19 cellular contexts compared by ENCODE assay signal in genomic region chr15:52085289-52085688, GRCh38. TPM values are rescaled to one million over a fixed set of nuclear protein-coding genes. Genes with fewer than 3 reads are reported as not detected.
"Had no signal": no experiment of that assay in that cellular context is flagged by ENCODE, and none has a peak within 500 bp of the region (broad histone marks: within the 10 kb centered on the region; RNA-seq: fewer than 3 reads in every experiment).

No MANE protein-coding gene starts in this region.

- H3K4me3 ChIP-seq: heart left ventricle, left ventricle myocardium inferior, prostate gland, spleen had no signal

- ATAC-seq: activated CD8-positive, alpha-beta memory T cell treated with anti-CD3 and anti-CD28 coated beads, Interleukin-2, amount 10 ng/mL, durations not matched to agents 7 days and 5 days; heart left ventricle; sciatic nerve had no signal

- DNase-seq: activated CD4-positive, alpha-beta T cell treated with anti-CD3 and anti-CD28 coated beads, Interleukin-2, amount 50 U/mL, for 48 hours; activated CD4-positive, CD25-positive, alpha-beta regulatory T cell treated with anti-CD3 and anti-CD28 coated beads, Interleukin-2, amount 50 U/mL, for 72 hours; activated CD8-positive, alpha-beta memory T cell treated with anti-CD3 and anti-CD28 coated beads, Interleukin-2, amount 10 ng/mL, durations not matched to agents 7 days and 5 days; activated effector memory CD4-positive, alpha-beta T cell treated with anti-CD3 and anti-CD28 coated beads, Interleukin-2, amount 50 U/mL, for 16 hours; activated T-cell treated with anti-CD3 and anti-CD28 coated beads, Interleukin-2, amount 50 U/mL, for 24 hours; amygdala; cerebellar nuclear complex; endodermal cell; foreskin melanocyte; heart left ventricle; left ventricle myocardium inferior; mesendoderm; occipital lobe; spleen; stimulated activated CD4-positive, alpha-beta T cell treated with anti-CD3 and anti-CD28 coated beads, Interleukin-1b, Interleukin-23, amount 100 ng/mL, for 48 hours; stimulated activated naive CD4-positive, alpha-beta T cell treated with Interleukin-2 at 50 U/mL for 16 hours; trophoblast cell had no signal

- H3K4me1 ChIP-seq: left ventricle myocardium inferior, prostate gland had no signal

- H3K27me3 ChIP-seq: heart left ventricle, spleen had no signal

- H3K36me3 ChIP-seq: heart left ventricle, left ventricle myocardium inferior, prostate gland, spleen had no signal

- H3K9me3 ChIP-seq: prostate gland had no signal

- H3K27ac ChIP-seq: heart left ventricle, left ventricle myocardium inferior, prostate gland, spleen had no signal

RNA-seq across cellular contexts. Expression of gene BCL2L10, which starts 27.3 kb away (rescaled TPM):
- total RNA-seq: activated CD8-positive, alpha-beta memory T cell treated with anti-CD3 and anti-CD28 coated beads, Interleukin-2, amount 10 ng/mL, durations not matched to agents 7 days and 5 days; left ventricle myocardium inferior; sciatic nerve had no signal
